ENCODE assay signal across 14 cellular contexts in the genomic region with DNA sequence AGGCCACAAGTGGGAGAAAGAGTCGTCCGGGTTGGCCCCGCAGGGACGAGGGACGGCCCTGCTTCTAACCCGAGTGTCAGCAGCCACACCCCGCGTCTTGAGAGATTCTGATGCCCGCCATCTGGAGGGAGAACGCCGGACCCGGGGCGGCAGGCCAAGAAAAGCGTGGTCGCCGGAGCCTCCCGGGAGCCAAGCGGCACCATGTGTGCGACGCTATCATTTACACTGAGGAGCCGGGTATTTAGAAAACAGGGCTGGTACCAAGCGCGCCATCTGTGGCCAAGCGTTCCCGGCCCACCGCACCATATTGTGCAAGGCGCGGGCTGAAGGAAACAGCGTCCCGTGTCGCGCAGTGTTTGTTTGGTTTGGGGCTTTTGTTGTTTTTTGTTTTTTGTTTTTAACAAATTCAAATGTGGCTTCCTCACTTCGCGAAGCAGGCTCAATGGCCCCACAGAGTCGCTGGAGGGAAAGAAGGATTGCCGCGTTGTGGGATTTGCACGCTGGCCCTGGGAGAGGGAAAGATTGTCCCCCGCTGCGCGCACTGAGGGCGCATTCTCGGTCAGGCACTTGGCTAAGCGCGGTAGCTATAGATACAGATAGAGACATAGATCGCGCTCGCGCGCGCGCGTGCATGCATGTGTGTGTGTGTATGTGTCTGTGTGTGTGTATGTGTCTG.
DNase-seq lines count a peak whose midpoint lies in the region; ATAC-seq, FAIRE-seq and TF ChIP-seq lines count a peak whose summit lies in the region.
"Had no signal": no experiment of that assay in that cellular context is flagged by ENCODE, and none has a peak within 500 bp of the region (broad histone marks: within the 10 kb centered on the region; RNA-seq: fewer than 3 reads in every experiment).

No MANE protein-coding gene starts in this region.

- H3K4me3 ChIP-seq in kidney (ENCODE audit: low read length in 2 of 2) = no peak overlapping the region
- H3K4me3 ChIP-seq: BLaER1, tibial artery had no signal

- TF ChIP-seq CTCF in kidney (IDR thresholded peaks at IDR 0.05; ENCODE audit: borderline replicate concordance, extremely low read depth, insufficient read depth) = no peak

- no peaks in the 10 kb centered on the region for H3K9me3 ChIP-seq in kidney (ENCODE audit: control insufficient read depth in 1 of 2, low read length in 2 of 2)

- FAIRE-seq in kidney (lab: Jason Lieb, UNC) = no peak

- H3K36me3 ChIP-seq in kidney (ENCODE audit: control insufficient read depth in 1 of 2, insufficient read depth in 2 of 2, low read length in 2 of 2) = no peaks in the 10 kb centered on the region
- H3K36me3 ChIP-seq: BLaER1, tibial artery had no signal

- H3K27ac ChIP-seq in kidney (ENCODE audit: low read depth in 2 of 2, low read length in 2 of 2) = no peak overlapping the region
- H3K27ac ChIP-seq: BLaER1, tibial artery had no signal

- no peaks in the 10 kb centered on the region for H3K4me1 ChIP-seq in kidney (ENCODE audit: control insufficient read depth in 1 of 2, insufficient read depth in 1 of 2, low read depth in 1 of 2, low read length in 2 of 2)
- H3K4me1 ChIP-seq: BLaER1, tibial artery had no signal

- DNase-seq in stimulated activated CD4-positive, alpha-beta T cell treated with anti-CD3 and anti-CD28 coated beads, Interleukin-2, amount 100 ng/mL, for 24 hours = peak; percentile 13 to 15
- no peak for DNase-seq in stimulated activated CD4-positive, alpha-beta T cell treated with anti-CD3 and anti-CD28 coated beads, Interleukin-4, amount 100 ng/mL, for 24 hours
- DNase-seq in activated CD8-positive, alpha-beta memory T cell treated with anti-CD3 and anti-CD28 coated beads, Interleukin-2, amount 50 U/mL, for 48 hours = peak; percentile 55
- peak; percentile 46 for DNase-seq in iPS-NIHi11 (ENCODE audit: low spot score)
- no peak for DNase-seq in kidney
- DNase-seq in NCI-H1417 treated with DMSO at 0.1 percent for 48 hours (lab: John Stamatoyannopoulos, UW) = no peak
- DNase-seq: foreskin melanocyte, NCI-H2029 treated with DMSO at 0.1 percent for 48 hours, OCI-M1 had no signal

- H3K9ac ChIP-seq in kidney (ENCODE audit: low read length in 2 of 2) = no peak overlapping the region
- H3K9ac ChIP-seq: BLaER1 had no signal

- intact Hi-C loops in kidney (cut with DNase I) = no loop called here

- ATAC-seq in HG03565 (IDR thresholded peaks at IDR 0.05; ENCODE audit: unreplicated experiment) (no peak), HG02981 (IDR thresholded peaks at IDR 0.05; ENCODE audit: unreplicated experiment) (no peak)
- ATAC-seq: activated T-helper 17 cell treated with anti-CD3 and anti-CD28 coated beads, Interleukin-2, amount 50 U/mL, for 72 hours had no signal

Comparison
In these comparisons a context has a peak if more than half of its experiments do, and no peak if none do; other contexts are left out.
1. DNase-seq: peak in stimulated activated CD4-positive, alpha-beta T cell treated with anti-CD3 and anti-CD28 coated beads, Interleukin-2, amount 100 ng/mL, for 24 hours (2 of 2), activated CD8-positive, alpha-beta memory T cell treated with anti-CD3 and anti-CD28 coated beads, Interleukin-2, amount 50 U/mL, for 48 hours (single experiment) and iPS-NIHi11 (single experiment); none in stimulated activated CD4-positive, alpha-beta T cell treated with anti-CD3 and anti-CD28 coated beads, Interleukin-4, amount 100 ng/mL, for 24 hours (single experiment), kidney (single experiment) and NCI-H1417 treated with DMSO at 0.1 percent for 48 hours (single experiment).